ENCODE assay signal across 22 cellular contexts in the genomic region with DNA sequence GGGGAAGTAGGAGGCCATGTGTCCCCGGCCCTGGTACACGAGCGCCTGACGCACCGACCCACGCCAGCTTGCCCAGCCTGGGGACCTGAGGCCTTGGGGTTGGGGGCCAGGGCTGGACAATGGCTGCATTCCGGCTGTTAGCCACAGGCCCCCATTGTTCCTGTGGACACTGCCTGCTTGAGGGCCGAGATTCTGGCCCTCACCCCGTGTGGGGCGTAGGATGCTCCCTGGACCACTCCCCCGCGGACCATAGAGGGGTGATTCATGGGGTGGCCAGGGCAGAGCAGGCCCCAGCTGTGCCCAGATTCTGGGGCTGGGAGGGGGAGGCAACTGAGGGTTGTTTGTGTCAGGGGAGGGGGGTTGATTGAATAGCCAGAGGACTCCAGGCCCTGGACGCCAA. TPM values are rescaled to one million over a fixed set of nuclear protein-coding genes. Genes with fewer than 3 reads are reported as not detected.
DNase-seq lines count a peak whose midpoint lies in the region; ATAC-seq and TF ChIP-seq lines count a peak whose summit lies in the region.
"Had no signal": no experiment of that assay in that cellular context is flagged by ENCODE, and none has a peak within 500 bp of the region (broad histone marks: within the 10 kb centered on the region; RNA-seq: fewer than 3 reads in every experiment).

No MANE protein-coding gene starts in this region.

- no CpG with 5 or more reads among the region's 13 CpGs for WGBS in trophoblast cell (ENCODE audit: extremely low coverage, insufficient coverage, insufficient read length)

- H4K91ac ChIP-seq in trophoblast cell (ENCODE audit: low read depth, low read length), result no peak overlapping the region

- H3K4me3 Mint-ChIP-seq in stimulated activated naive CD8-positive, alpha-beta T cell treated with anti-CD3 and anti-CD28 coated beads, Interleukin-15, amount 100 ng/mL, for 72 hours, result no peak overlapping the region
- H3K4me3 Mint-ChIP-seq: CD14-positive monocyte; CD4-positive, alpha-beta T cell; GM23338 had no signal

- H3K9me3 Mint-ChIP-seq in stimulated activated naive CD8-positive, alpha-beta T cell treated with anti-CD3 and anti-CD28 coated beads, Interleukin-15, amount 100 ng/mL, for 72 hours, result no peaks in the 10 kb centered on the region
- H3K9me3 Mint-ChIP-seq: CD4-positive, alpha-beta T cell had no signal

- H3K4me2 ChIP-seq in osteoblast (ENCODE audit: insufficient read depth, low read length), result no peak overlapping the region
- H3K4me2 ChIP-seq in trophoblast cell (ENCODE audit: low read length), result no peak overlapping the region
- H3K4me2 ChIP-seq: GM23338 had no signal

- H3K18ac ChIP-seq in trophoblast cell (ENCODE audit: low read length), result no peak overlapping the region

- peaks cover 14% of the 10 kb centered on the region for H3K27me3 Mint-ChIP-seq in stimulated activated naive CD8-positive, alpha-beta T cell treated with anti-CD3 and anti-CD28 coated beads, Interleukin-15, amount 100 ng/mL, for 72 hours

- H3K9me3 ChIP-seq in osteoblast (ENCODE audit: low read depth, low read length) (no peaks in the 10 kb centered on the region), upper lobe of right lung (no peaks in the 10 kb centered on the region), trophoblast cell (ENCODE audit: insufficient read depth, low read depth, low read length) (no peaks in the 10 kb centered on the region)
- H3K9me3 ChIP-seq: BE2C; BLaER1 treated with 17β-estradiol and CSF1 and Interleukin-3, amounts not matched to agents 10 nM and 100 nM; HAP-1 had no signal

- H3K27me3 ChIP-seq in osteoblast (ENCODE audit: insufficient read depth, low read length), result no peaks in the 10 kb centered on the region
- peaks cover 8% of the 10 kb centered on the region for H3K27me3 ChIP-seq in upper lobe of right lung
- H3K27me3 ChIP-seq in trophoblast cell (ENCODE audit: insufficient read depth, low read length), result no peaks in the 10 kb centered on the region
- H3K27me3 ChIP-seq: BE2C had no signal

- H3K79me2 ChIP-seq in osteoblast (ENCODE audit: insufficient read depth, low read length) (no peaks in the 10 kb centered on the region), trophoblast cell (ENCODE audit: control insufficient read depth, insufficient read depth, low read length, poor library complexity) (no peaks in the 10 kb centered on the region)

- H3K27ac ChIP-seq in osteoblast (ENCODE audit: low read depth, low read length) (no peak overlapping the region), upper lobe of right lung (no peak overlapping the region), trophoblast cell (ENCODE audit: low read depth, low read length) (no peak overlapping the region)
- H3K27ac ChIP-seq: 22Rv1; BLaER1 treated with 17β-estradiol and CSF1 and Interleukin-3, amounts not matched to agents 10 nM and 100 nM had no signal

- no peak overlapping the region for H2BK120ac ChIP-seq in trophoblast cell (ENCODE audit: insufficient read depth, low read length, poor library complexity)

- intact Hi-C loops in upper lobe of right lung (cut with DNase I), result no loop called here

- DNase-seq in activated effector memory CD4-positive, alpha-beta T cell treated with anti-CD3 and anti-CD28 coated beads, Interleukin-2, amount 50 U/mL, for 16 hours, result peak; percentile 57
- no peak for DNase-seq in activated effector memory CD4-positive, alpha-beta T cell treated with Interleukin-2 at 50 U/mL for 16 hours
- DNase-seq in osteoblast (ENCODE audit: insufficient read length, low spot score, missing footprints) (peak; percentile 80), upper lobe of right lung (peak; percentile 35), trophoblast cell (no peak)
- DNase-seq in activated CD4-positive, alpha-beta T cell treated with anti-CD3 and anti-CD28 coated beads for 1 hour, result no peak
- DNase-seq in stimulated activated naive CD8-positive, alpha-beta T cell treated with anti-CD3 and anti-CD28 coated beads, Interleukin-15, amount 100 ng/mL, for 72 hours, result no peak
- DNase-seq: AML-193; BE2C; CD4-positive, alpha-beta T cell; CD8-positive, alpha-beta memory T cell; DMS 273 treated with DMSO at 0.1 percent for 48 hours; DMS79; EL; GDM1 had no signal

- H3K14ac ChIP-seq in trophoblast cell (ENCODE audit: low read length), result no peak overlapping the region

- H3K27ac Mint-ChIP-seq in stimulated activated naive CD8-positive, alpha-beta T cell treated with anti-CD3 and anti-CD28 coated beads, Interleukin-15, amount 100 ng/mL, for 72 hours, result peak overlapping the region in 1 of 2 donors; percentile 37
- H3K27ac Mint-ChIP-seq: CD4-positive, alpha-beta T cell; CD8-positive, alpha-beta memory T cell; GM23338 had no signal

- TF ChIP-seq CTCF in osteoblast (IDR thresholded peaks at IDR 0.05; ENCODE audit: extremely low read depth, low read depth, low read length) (no peak), upper lobe of right lung (IDR thresholded peaks at IDR 0.05) (no peak)

- no peak overlapping the region for H2BK5ac ChIP-seq in trophoblast cell (ENCODE audit: low read depth, low read length, poor library complexity)

- no peak overlapping the region for H4K8ac ChIP-seq in trophoblast cell (ENCODE audit: low read depth, low read length)

- no peak for ATAC-seq in upper lobe of right lung
- no peak for ATAC-seq in stimulated activated naive CD8-positive, alpha-beta T cell treated with anti-CD3 and anti-CD28 coated beads, Interleukin-15, amount 100 ng/mL, for 72 hours
- ATAC-seq: GM12878, GM23338 had no signal

- H4K12ac ChIP-seq in trophoblast cell (ENCODE audit: low read depth, low read length), result no peak overlapping the region

- H3K36me3 ChIP-seq in osteoblast (ENCODE audit: insufficient read depth, low read length) (no peaks in the 10 kb centered on the region), upper lobe of right lung (no peaks in the 10 kb centered on the region), trophoblast cell (ENCODE audit: control insufficient read depth in 1 of 2, insufficient read depth in 2 of 2, low read length in 2 of 2) (no peaks in the 10 kb centered on the region)
- H3K36me3 ChIP-seq: BE2C; BLaER1 treated with 17β-estradiol and CSF1 and Interleukin-3, amounts not matched to agents 10 nM and 100 nM; HAP-1 had no signal

- no peak overlapping the region for H2BK12ac ChIP-seq in trophoblast cell (ENCODE audit: low read length)

- peaks cover 3% of the 10 kb centered on the region for H3K79me1 ChIP-seq in trophoblast cell (ENCODE audit: low read length)

- no peak overlapping the region for H3K4me3 ChIP-seq in osteoblast (ENCODE audit: insufficient read depth, low read length)
- no peak overlapping the region for H3K4me3 ChIP-seq in upper lobe of right lung
- H3K4me3 ChIP-seq in trophoblast cell (ENCODE audit: low read depth, low read length), result no peak overlapping the region
- H3K4me3 ChIP-seq: BLaER1 treated with 17β-estradiol and CSF1 and Interleukin-3, amounts not matched to agents 10 nM and 100 nM; GM12878; GM23338; HAP-1 had no signal

- H2AFZ ChIP-seq in osteoblast (ENCODE audit: low read length) (no peak overlapping the region), trophoblast cell (ENCODE audit: insufficient read depth, low read length, poor library complexity) (no peak overlapping the region)
- H2AFZ ChIP-seq: GM23338 had no signal

- no peak overlapping the region for H3K9ac ChIP-seq in trophoblast cell (ENCODE audit: low read length)
- H3K9ac ChIP-seq: BLaER1 treated with 17β-estradiol and CSF1 and Interleukin-3, amounts not matched to agents 10 nM and 100 nM had no signal

- peaks cover 22% of the 10 kb centered on the region for H3K4me1 Mint-ChIP-seq in stimulated activated naive CD8-positive, alpha-beta T cell treated with anti-CD3 and anti-CD28 coated beads, Interleukin-15, amount 100 ng/mL, for 72 hours

- H3K4me1 ChIP-seq in osteoblast (ENCODE audit: insufficient read depth, low read length) (peaks cover 18% of the 10 kb centered on the region), upper lobe of right lung (peaks cover 12% of the 10 kb centered on the region), trophoblast cell (ENCODE audit: control insufficient read depth in 1 of 2, insufficient read depth in 2 of 2, low read length in 2 of 2) (peaks cover 9 to 13% of the 10 kb centered on the region in 2 experiments)
- H3K4me1 ChIP-seq: HAP-1 had no signal

- no peak overlapping the region for H2AK5ac ChIP-seq in trophoblast cell (ENCODE audit: low read length)

- H3K23ac ChIP-seq in trophoblast cell (ENCODE audit: low read length), result no peak overlapping the region

- H4K20me1 ChIP-seq in osteoblast (ENCODE audit: insufficient read depth, low read length), result peaks cover 5% of the 10 kb centered on the region

- no peak overlapping the region for H3K4ac ChIP-seq in trophoblast cell (ENCODE audit: low read depth, low read length)

RNA-seq across cellular contexts. Expression of a gene that starts 11.7 kb away (rescaled TPM):
- total RNA-seq in osteoblast (under 0.01 TPM in 2 replicates), upper lobe of right lung (not detected)
- polyA plus RNA-seq in trophoblast cell (2013), result 0.44 and 0.46 TPM in 2 replicates
- polyA plus RNA-seq: AG04450, CD14-positive monocyte had no signal

RNA-seq across cellular contexts. Expression of a gene that starts 22.3 kb away (rescaled TPM):
- total RNA-seq in osteoblast (38.7 and 39.8 TPM in 2 replicates), upper lobe of right lung (29.1 TPM)
- polyA plus RNA-seq in trophoblast cell (2013), result 56.4 and 56.8 TPM in 2 replicates

RNA-seq across cellular contexts. Expression of a gene that starts 29.6 kb away (rescaled TPM):
- total RNA-seq in osteoblast, result 21.4 and 25.6 TPM in 2 replicates
- total RNA-seq in upper lobe of right lung, result 22.4 TPM
- 56.9 and 57.3 TPM in 2 replicates for polyA plus RNA-seq in trophoblast cell (2013)

RNA-seq across cellular contexts. Expression of a gene that starts 45.0 kb away (rescaled TPM):
- 68.7 and 76.7 TPM in 2 replicates for total RNA-seq in osteoblast
- 48.7 TPM for total RNA-seq in upper lobe of right lung
- polyA plus RNA-seq in trophoblast cell (2013), result 33.9 and 37.1 TPM in 2 replicates

Comparison
In these comparisons a context has a peak if more than half of its experiments do, and no peak if none do; other contexts are left out.
1. DNase-seq: peak in activated effector memory CD4-positive, alpha-beta T cell treated with anti-CD3 and anti-CD28 coated beads, Interleukin-2, amount 50 U/mL, for 16 hours (single experiment), osteoblast (single experiment) and upper lobe of right lung (single experiment); none in activated effector memory CD4-positive, alpha-beta T cell treated with Interleukin-2 at 50 U/mL for 16 hours (single experiment), trophoblast cell (0 of 2), activated CD4-positive, alpha-beta T cell treated with anti-CD3 and anti-CD28 coated beads for 1 hour (single experiment) and stimulated activated naive CD8-positive, alpha-beta T cell treated with anti-CD3 and anti-CD28 coated beads, Interleukin-15, amount 100 ng/mL, for 72 hours (0 of 2).